Comparison of ENCODE assay signal across 8 cellular contexts in genomic region chr1:155085504-155086181, GRCh38. TPM values are rescaled to one million over a fixed set of nuclear protein-coding genes. Genes with fewer than 3 reads are reported as not detected.
DNase-seq lines count a peak whose midpoint lies in the region; ATAC-seq and TF ChIP-seq lines count a peak whose summit lies in the region.

No MANE protein-coding gene starts in this region.

- ATAC-seq in Right ventricle myocardium inferior, result peak; percentile 20

- intact Hi-C loops in Right ventricle myocardium inferior (cut with DNase I), result loop anchor here (2.0 to 10.0 kb wide), 3 partner anchors 23 to 601 kb away; partner anchors contain the start of gene EFNA4
- intact Hi-C loops in cardiac septum (cut with DNase I), result loop anchor here (2.0 to 10.0 kb wide), 2 partner anchors 35 to 601 kb away; partner anchors contain the start of gene ADAM15

- DNase-seq in Right ventricle myocardium inferior (ENCODE audit: missing footprints) (peak; percentile 78), cardiac septum (ENCODE audit: low spot score) (no peak), T-helper 1 cell (peak; percentile 68 to 71 (median 70)), smooth muscle cell (lab: John Stamatoyannopoulos, UW; ENCODE audit: unreplicated experiment) (no peak), dedifferentiated amniotic fluid mesenchymal stem cell (ENCODE audit: extremely low spot score) (no peak), KG1 (lab: John Stamatoyannopoulos, UW) (no peak)
- DNase-seq in activated naive CD8-positive, alpha-beta T cell treated with anti-CD3 and anti-CD28 coated beads, Interleukin-2, amount 50 U/mL, for 16 hours (ENCODE audit: low read depth, low spot score), result peak; percentile 53

- H3K4me3 ChIP-seq in iPS-11a (ENCODE audit: low read depth, low read length) (peak overlapping the region; percentile 85), smooth muscle cell (peak overlapping the region; percentile 78)

- H3K27me3 ChIP-seq in smooth muscle cell (ENCODE audit: low read depth), result peaks cover 35% of the 10 kb centered on the region

- no peak for TF ChIP-seq CTCF in smooth muscle cell (IDR thresholded peaks at IDR 0.05; ENCODE audit: borderline replicate concordance, insufficient read depth, poor library complexity, severe bottlenecking)

- H3K4me2 ChIP-seq in smooth muscle cell, result peak overlapping the region; percentile 87

- peaks cover 19% of the 10 kb centered on the region for H3K4me1 ChIP-seq in smooth muscle cell (ENCODE audit: low read depth)

- peak overlapping the region; percentile 70 for H3K27ac ChIP-seq in smooth muscle cell (ENCODE audit: low read depth)

- H3K9me3 ChIP-seq in smooth muscle cell (replicated peaks; ENCODE audit: low read depth), result no peaks in the 10 kb centered on the region

- peaks cover 8% of the 10 kb centered on the region for H4K20me1 ChIP-seq in smooth muscle cell (ENCODE audit: low read depth)

- H3K79me2 ChIP-seq in smooth muscle cell (ENCODE audit: low read depth), result no peaks in the 10 kb centered on the region

- H3K36me3 ChIP-seq in smooth muscle cell (ENCODE audit: low read depth), result no peaks in the 10 kb centered on the region

- no peak overlapping the region for H3K9ac ChIP-seq in smooth muscle cell (ENCODE audit: low read depth)

- WGBS in smooth muscle cell (ENCODE audit: low lambda C conversion rate), result 2% methylated on average over 27 of the region's 35 CpGs

- H2AFZ ChIP-seq in smooth muscle cell (ENCODE audit: low read depth), result peak overlapping the region; percentile 92

- H3F3A ChIP-seq in smooth muscle cell (ENCODE audit: low read depth), result peaks cover 7% of the 10 kb centered on the region

RNA-seq across cellular contexts. Expression of gene EFNA3, which starts 7.0 kb away (rescaled TPM):
- total RNA-seq in Right ventricle myocardium inferior (1.1 TPM), cardiac septum (1.2 TPM), smooth muscle cell (5.2 and 7.1 TPM in 2 replicates)
- polyA plus RNA-seq in smooth muscle cell, result 9.1 and 10.0 TPM in 2 replicates

RNA-seq across cellular contexts. Expression of gene EFNA4, which starts 22.1 kb away (rescaled TPM):
- total RNA-seq in Right ventricle myocardium inferior (2.1 TPM), cardiac septum (1.9 TPM), smooth muscle cell (24.2 and 27.6 TPM in 2 replicates)
- polyA plus RNA-seq in smooth muscle cell, result 18.1 and 19.1 TPM in 2 replicates

RNA-seq across cellular contexts. Expression of gene ADAM15, which starts 34.5 kb away (rescaled TPM):
- total RNA-seq in Right ventricle myocardium inferior (101 TPM), cardiac septum (69.9 TPM), smooth muscle cell (29.8 and 45.4 TPM in 2 replicates)
- 41.2 and 49.4 TPM in 2 replicates for polyA plus RNA-seq in smooth muscle cell

RNA-seq across cellular contexts. Expression of gene EFNA1, which starts 42.0 kb away (rescaled TPM):
- total RNA-seq in Right ventricle myocardium inferior (43.9 TPM), cardiac septum (30.2 TPM), smooth muscle cell (14.4 and 20.9 TPM in 2 replicates)
- 16.4 and 53.5 TPM in 2 replicates for polyA plus RNA-seq in smooth muscle cell

RNA-seq across cellular contexts. Expression of gene SLC50A1, which starts 50.0 kb away (rescaled TPM):
- total RNA-seq in Right ventricle myocardium inferior (9.3 TPM), cardiac septum (11.2 TPM), smooth muscle cell (44.5 and 44.7 TPM in 2 replicates)
- polyA plus RNA-seq in smooth muscle cell, result 98.0 and 109 TPM in 2 replicates

Comparison
In these comparisons a context has a peak if more than half of its experiments do, and no peak if none do; other contexts are left out.
1. DNase-seq: peak in Right ventricle myocardium inferior (single experiment), T-helper 1 cell (5 of 5) and activated naive CD8-positive, alpha-beta T cell treated with anti-CD3 and anti-CD28 coated beads, Interleukin-2, amount 50 U/mL, for 16 hours (single experiment); none in cardiac septum (single experiment), smooth muscle cell (single experiment), dedifferentiated amniotic fluid mesenchymal stem cell (single experiment) and KG1 (single experiment).